Comparison of ENCODE assay signal across 10 cellular contexts in the genomic region with DNA sequence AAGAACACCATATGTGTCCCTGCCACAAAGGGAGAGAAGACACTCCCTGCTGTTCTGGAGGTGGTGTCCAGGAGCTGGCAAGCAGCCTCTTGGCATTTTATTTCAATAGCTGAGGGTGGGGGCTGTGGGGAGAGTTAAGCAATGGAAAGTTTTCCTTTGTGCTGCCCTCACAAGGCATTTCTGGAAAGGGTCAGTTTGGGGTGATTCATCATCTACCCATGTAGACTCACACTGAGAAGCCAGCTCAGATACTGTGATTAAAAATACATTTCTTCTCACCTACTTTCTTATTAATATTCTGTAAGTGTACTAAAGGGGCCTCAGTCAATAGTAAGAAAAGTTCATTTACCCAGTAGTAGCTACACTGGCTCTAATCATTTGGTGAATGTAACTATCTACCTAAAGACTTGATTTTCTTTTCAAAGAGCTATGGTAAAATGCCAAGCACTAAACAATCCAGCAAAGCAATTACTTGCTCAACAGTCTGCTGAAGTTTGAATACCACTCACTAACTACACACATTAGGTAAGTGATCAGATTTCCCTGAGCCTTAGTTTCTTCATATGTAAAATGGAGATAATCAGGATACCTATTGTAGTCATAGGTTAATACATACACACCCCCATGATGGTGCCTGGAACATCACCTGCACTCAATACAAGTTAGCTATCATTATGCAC. TPM values are rescaled to one million over a fixed set of nuclear protein-coding genes. Genes with fewer than 3 reads are reported as not detected.
DNase-seq lines count a peak whose midpoint lies in the region; ATAC-seq and TF ChIP-seq lines count a peak whose summit lies in the region.
"Had no signal": no experiment of that assay in that cellular context is flagged by ENCODE, and none has a peak within 500 bp of the region (broad histone marks: within the 10 kb centered on the region; RNA-seq: fewer than 3 reads in every experiment).

No MANE protein-coding gene starts in this region.

- H3K9me3 ChIP-seq in fibroblast of lung (ENCODE audit: control insufficient read depth, insufficient read depth, low read depth, low read length): no peaks in the 10 kb centered on the region

- H3K4me2 ChIP-seq in fibroblast of lung (ENCODE audit: extremely low read depth, insufficient read depth, low read length): peak overlapping the region; percentile 6

- no peak overlapping the region for H3K9ac ChIP-seq in fibroblast of lung (ENCODE audit: insufficient read depth, low read length)

- no peak overlapping the region for H3K4me3 Mint-ChIP-seq in WTC11

- 0 out of 2 replicates have a peak, but pooled peaks cover 7% of the 10 kb centered on the region for H3K4me1 Mint-ChIP-seq in WTC11

- no peaks in the 10 kb centered on the region for H3K36me3 ChIP-seq in fibroblast of lung (ENCODE audit: control insufficient read depth, insufficient read depth, low read length)

- TF ChIP-seq CTCF in AG10803 (conservative IDR thresholded peaks at IDR 0.05; ENCODE audit: low read length) (peak; percentile 23; the same call in 1 of the 2 replicates), fibroblast of lung (conservative IDR thresholded peaks at IDR 0.05 in 1 of 2, IDR thresholded peaks at IDR 0.05 in 1 of 2; ENCODE audit: low read depth in 1 of 2, low read length in 2 of 2) (no peak), WTC11 (IDR thresholded peaks at IDR 0.05) (no peak)

- H3K9me3 Mint-ChIP-seq in WTC11: peaks cover 14% of the 10 kb centered on the region

- H3K4me3 ChIP-seq in AG10803 (ENCODE audit: low read length) (peak overlapping the region; percentile 12; the same call in 1 of the 2 replicates), fibroblast of lung (replicated peaks in 1 of 4; ENCODE audit: control extremely low read depth in 1 of 4, insufficient read depth in 1 of 4, low read depth in 3 of 4, low read length in 4 of 4) (no peak overlapping the region)

- no peaks in the 10 kb centered on the region for H4K20me1 ChIP-seq in fibroblast of lung (ENCODE audit: control insufficient read depth, extremely low read depth, insufficient read depth, low read length)

- peak overlapping the region; percentile 4 for H3K27ac ChIP-seq in fibroblast of lung (ENCODE audit: insufficient read depth, low read length)

- peaks cover 33% of the 10 kb centered on the region for H3K4me1 ChIP-seq in fibroblast of lung (ENCODE audit: control insufficient read depth, extremely low read depth, insufficient read depth, low read length)

- H3K79me2 ChIP-seq in fibroblast of lung (ENCODE audit: control insufficient read depth, insufficient read depth, low read length): no peaks in the 10 kb centered on the region

- H3K27ac Mint-ChIP-seq in WTC11: no peak overlapping the region

- no peaks in the 10 kb centered on the region for H3K27me3 ChIP-seq in fibroblast of lung (ENCODE audit: control insufficient read depth, insufficient read depth, low read length)

- peaks cover 18% of the 10 kb centered on the region for H3K27me3 Mint-ChIP-seq in WTC11 (ENCODE audit: low read depth)

- ATAC-seq in WTC11: no peak

- 0 out of 2 replicates have a peak, but pooled peaks cover 2% of the 10 kb centered on the region for H3K36me3 Mint-ChIP-seq in WTC11

- DNase-seq in AG10803 (ENCODE audit: low read depth) (peak; percentile 96), RKO (ENCODE audit: low spot score) (peak; percentile 16), fibroblast of lung (ENCODE audit: low read depth in 2 of 2) (peak; percentile 88 to 94), non-pigmented ciliary epithelial cell (ENCODE audit: low read depth) (peak; percentile 77), WTC11 (ENCODE audit: low spot score) (no peak), islet precursor cell (no peak), 8988T (no peak)
- DNase-seq in stimulated activated CD4-positive, alpha-beta T cell treated with anti-CD3 and anti-CD28 coated beads, Interleukin-4, amount 100 ng/mL, for 1 hour: no peak
- DNase-seq: activated CD8-positive, alpha-beta memory T cell treated with anti-CD3 and anti-CD28 coated beads, Interleukin-2, amount 50 U/mL, for 48 hours; NCI-H187 had no signal

- CTCF ChIA-PET in WTC11 (lab: Charles Lee): interaction anchor here (0.9 to 1.8 kb wide), 2 partner anchors 127 to 553 kb away, joined by 3 to 4 read pairs; no protein-coding TSS in a partner anchor

- no peak overlapping the region for H2AFZ ChIP-seq in fibroblast of lung (ENCODE audit: low read length)

- POLR2A ChIA-PET in WTC11 (lab: Charles Lee): interaction anchor here (0.6 kb wide), 1 partner anchor 9 kb away, joined by 3 read pairs; no protein-coding TSS in a partner anchor

TF ChIP-seq in WTC11, 78 proteins besides CTCF, POLR2A, EP300 and RAD21:
- TF ChIP-seq, protein P1, sequence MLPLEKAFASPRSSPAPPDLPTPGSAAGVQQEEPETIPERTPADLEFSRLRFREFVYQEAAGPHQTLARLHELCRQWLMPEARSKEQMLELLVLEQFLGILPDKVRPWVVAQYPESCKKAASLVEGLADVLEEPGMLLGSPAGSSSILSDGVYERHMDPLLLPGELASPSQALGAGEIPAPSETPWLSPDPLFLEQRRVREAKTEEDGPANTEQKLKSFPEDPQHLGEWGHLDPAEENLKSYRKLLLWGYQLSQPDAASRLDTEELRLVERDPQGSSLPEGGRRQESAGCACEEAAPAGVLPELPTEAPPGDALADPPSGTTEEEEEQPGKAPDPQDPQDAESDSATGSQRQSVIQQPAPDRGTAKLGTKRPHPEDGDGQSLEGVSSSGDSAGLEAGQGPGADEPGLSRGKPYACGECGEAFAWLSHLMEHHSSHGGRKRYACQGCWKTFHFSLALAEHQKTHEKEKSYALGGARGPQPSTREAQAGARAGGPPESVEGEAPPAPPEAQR (CRISPR knock-in tag; IDR thresholded peaks at IDR 0.05): no peak
- TF ChIP-seq, protein P2, sequence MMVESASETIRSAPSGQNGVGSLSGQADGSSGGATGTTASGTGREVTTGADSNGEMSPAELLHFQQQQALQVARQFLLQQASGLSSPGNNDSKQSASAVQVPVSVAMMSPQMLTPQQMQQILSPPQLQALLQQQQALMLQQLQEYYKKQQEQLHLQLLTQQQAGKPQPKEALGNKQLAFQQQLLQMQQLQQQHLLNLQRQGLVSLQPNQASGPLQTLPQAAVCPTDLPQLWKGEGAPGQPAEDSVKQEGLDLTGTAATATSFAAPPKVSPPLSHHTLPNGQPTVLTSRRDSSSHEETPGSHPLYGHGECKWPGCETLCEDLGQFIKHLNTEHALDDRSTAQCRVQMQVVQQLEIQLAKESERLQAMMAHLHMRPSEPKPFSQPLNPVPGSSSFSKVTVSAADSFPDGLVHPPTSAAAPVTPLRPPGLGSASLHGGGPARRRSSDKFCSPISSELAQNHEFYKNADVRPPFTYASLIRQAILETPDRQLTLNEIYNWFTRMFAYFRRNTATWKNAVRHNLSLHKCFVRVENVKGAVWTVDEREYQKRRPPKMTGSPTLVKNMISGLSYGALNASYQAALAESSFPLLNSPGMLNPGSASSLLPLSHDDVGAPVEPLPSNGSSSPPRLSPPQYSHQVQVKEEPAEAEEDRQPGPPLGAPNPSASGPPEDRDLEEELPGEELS (CRISPR knock-in tag; IDR thresholded peaks at IDR 0.05): no peak
TF ChIP-seq in WTC11: peak in this region for 0.

RNA-seq across cellular contexts. Expression of gene SLC1A2, which starts 55.1 kb away (rescaled TPM):
- total RNA-seq in fibroblast of lung (2.1 and 7.6 TPM in 2 replicates), WTC11 (2021) (0.46 to 1.2 TPM (median 0.50 TPM) in 3 replicates)
- polyA plus RNA-seq in fibroblast of lung: 1.2 and 1.3 TPM in 2 replicates
- polyA plus RNA-seq in fibroblast of lung (2012): 0.77 and 0.89 TPM in 2 replicates
- 3.7 and 24.9 TPM in 2 replicates for polyA minus RNA-seq in fibroblast of lung (ENCODE audit: low replicate concordance)

Comparison
In these comparisons a context has a peak if more than half of its experiments do, and no peak if none do; other contexts are left out.
1. DNase-seq: peak in AG10803 (single experiment), RKO (single experiment), fibroblast of lung (2 of 2) and non-pigmented ciliary epithelial cell (single experiment); none in stimulated activated CD4-positive, alpha-beta T cell treated with anti-CD3 and anti-CD28 coated beads, Interleukin-4, amount 100 ng/mL, for 1 hour (single experiment), WTC11 (single experiment), islet precursor cell (single experiment) and 8988T (single experiment).